ENCODE assay signal across 15 cellular contexts in genomic region chr6:20707870-20708269, GRCh38.
"Had no signal": no experiment of that assay in that cellular context is flagged by ENCODE, and none has a peak within 500 bp of the region (broad histone marks: within the 10 kb centered on the region; RNA-seq: fewer than 3 reads in every experiment).

No MANE protein-coding gene starts in this region.

- H3K4me2 ChIP-seq: hepatocyte had no signal

- H3K4me3 ChIP-seq: adrenal gland, ascending aorta, colonic mucosa, dorsolateral prefrontal cortex, esophagus muscularis mucosa, hepatocyte, right atrium auricular region had no signal

- ATAC-seq: WTC11 had no signal

- H3K27me3 ChIP-seq: adrenal gland, ascending aorta, colonic mucosa, dorsolateral prefrontal cortex, esophagus muscularis mucosa, hepatocyte, right atrium auricular region had no signal

- H3K9me3 ChIP-seq: adrenal gland, ascending aorta, colonic mucosa, esophagus muscularis mucosa, right atrium auricular region had no signal

- H3K36me3 ChIP-seq: adrenal gland, ascending aorta, colonic mucosa, esophagus muscularis mucosa, right atrium auricular region had no signal

- H3K4me3 Mint-ChIP-seq: WTC11 had no signal

- H3K27me3 Mint-ChIP-seq: activated naive CD8-positive, alpha-beta T cell; naive thymus-derived CD4-positive, alpha-beta T cell; progenitor cell of endocrine pancreas had no signal

- DNase-seq: activated T-cell treated with anti-CD3 and anti-CD28 coated beads, Interleukin-2, amount 50 U/mL, for 1 hour; adrenal gland; colonic mucosa; dorsolateral prefrontal cortex; glutamatergic neuron; T-helper 9 cell had no signal

- H2AFZ ChIP-seq: hepatocyte had no signal

- H3K36me3 Mint-ChIP-seq: immature natural killer cell, WTC11 had no signal

- H3K9me3 Mint-ChIP-seq: immature natural killer cell; naive thymus-derived CD4-positive, alpha-beta T cell; WTC11 had no signal

- H3K4me1 ChIP-seq: adrenal gland, ascending aorta, right atrium auricular region had no signal
